ENCODE assay signal across 8 cellular contexts in the genomic region with DNA sequence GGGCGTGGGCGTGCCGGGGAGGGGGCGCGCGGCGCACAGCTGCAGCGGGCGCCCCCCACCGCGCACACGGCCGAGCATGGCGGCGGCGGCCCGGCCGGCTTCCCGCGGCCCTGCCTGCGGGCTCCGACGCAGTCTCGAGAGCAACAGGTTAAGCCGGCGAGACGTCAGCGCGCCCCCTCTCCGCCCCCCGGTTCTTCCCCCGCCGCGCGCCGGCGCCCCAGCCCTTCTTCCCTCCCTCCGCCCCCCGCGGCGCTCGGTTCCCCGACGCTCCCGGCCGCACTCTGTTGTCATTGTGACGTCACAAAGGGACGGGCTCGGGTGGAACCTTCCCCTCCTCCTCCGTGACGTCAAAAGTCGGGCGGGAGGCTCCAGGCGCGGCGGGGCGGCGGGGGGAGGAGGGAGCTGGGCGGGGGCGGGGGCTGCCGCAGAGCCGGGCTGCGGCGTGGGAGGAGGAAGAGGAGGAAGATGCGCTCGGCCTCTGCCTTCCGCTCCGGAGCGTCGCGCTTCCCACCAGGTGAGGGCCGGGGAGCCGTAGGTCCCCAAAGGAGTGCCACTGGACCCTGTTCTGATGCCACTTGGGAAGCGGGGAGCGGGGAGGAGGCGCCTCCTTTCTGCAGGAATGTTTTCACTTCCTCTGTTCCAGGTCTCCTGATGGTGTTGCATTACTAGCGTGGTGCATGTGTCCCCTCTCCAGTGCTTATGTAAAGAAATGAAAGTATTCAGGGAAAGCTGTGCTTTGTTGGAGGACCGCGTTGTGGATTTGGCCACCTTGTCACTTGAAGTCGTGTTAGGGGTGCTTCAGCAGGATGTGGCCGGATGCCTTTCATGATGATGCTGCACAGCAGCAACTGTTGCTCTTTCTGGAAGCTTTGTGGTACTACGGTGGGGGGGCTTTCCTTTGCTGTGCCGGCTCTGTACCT. TPM values are rescaled to one million over a fixed set of nuclear protein-coding genes. Genes with fewer than 3 reads are reported as not detected.
DNase-seq lines count a peak whose midpoint lies in the region; ATAC-seq and TF ChIP-seq lines count a peak whose summit lies in the region.

No MANE protein-coding gene starts in this region.

- no peaks in the 10 kb centered on the region for H3K27me3 ChIP-seq in kidney epithelial cell (ENCODE audit: control insufficient read depth, insufficient read depth, low read length)

- peak; percentile 38 for ATAC-seq in GM18907 (IDR thresholded peaks at IDR 0.05; ENCODE audit: unreplicated experiment)
- peak; percentile 33 for ATAC-seq in HG03196 (IDR thresholded peaks at IDR 0.05; ENCODE audit: unreplicated experiment)

- H3K36me3 ChIP-seq in kidney epithelial cell (ENCODE audit: control insufficient read depth, insufficient read depth, low read length) = no peaks in the 10 kb centered on the region

- DNase-seq in 8988T = peak; percentile 92
- peak; percentile 94 for DNase-seq in NCI-H460 (ENCODE audit: extremely low read depth, low read depth)
- DNase-seq in activated CD4-positive, alpha-beta T cell treated with anti-CD3 and anti-CD28 coated beads for 1 hour = peak; percentile 96
- peak; percentile 92 for DNase-seq in cerebellar cortex (ENCODE audit: low spot score)
- DNase-seq in kidney epithelial cell (ENCODE audit: low read depth) = peak; percentile 53
- peak; percentile 90 to 91 (median 91) for DNase-seq in stimulated activated CD4-positive, alpha-beta T cell treated with anti-CD3 and anti-CD28 coated beads, Interleukin-12 subunit alpha, Interleukin-12 subunit beta, amount 100 ng/mL, for 48 hours (ENCODE audit: low read depth in 2 of 3, low spot score in 1 of 3)

- peak; percentile 46 for TF ChIP-seq CTCF in kidney epithelial cell (IDR thresholded peaks at IDR 0.05; ENCODE audit: insufficient read depth, low read length, poor library complexity, severe bottlenecking)

- peak overlapping the region; percentile 93 for H3K4me3 ChIP-seq in kidney epithelial cell (ENCODE audit: low read depth, low read length)

RNA-seq across cellular contexts. Expression of a gene that starts 2.8 kb away (rescaled TPM):
- 3.2 and 3.5 TPM in 2 replicates for total RNA-seq in NCI-H460 (2014; rRNA removed; shearing (Covaris generic))
- polyA plus RNA-seq in NCI-H460 (2014; cell fraction: nucleus; rRNA removed) = 3.1 and 5.1 TPM in 2 replicates
- total RNA-seq in kidney epithelial cell = 13.1 and 15.2 TPM in 2 replicates

Comparison
In these comparisons a context has a peak if more than half of its experiments do, and no peak if none do; other contexts are left out.
1. Peak in every context shown above with its lines: DNase-seq, ATAC-seq and H3K4me3 ChIP-seq.